In the genomic region with DNA sequence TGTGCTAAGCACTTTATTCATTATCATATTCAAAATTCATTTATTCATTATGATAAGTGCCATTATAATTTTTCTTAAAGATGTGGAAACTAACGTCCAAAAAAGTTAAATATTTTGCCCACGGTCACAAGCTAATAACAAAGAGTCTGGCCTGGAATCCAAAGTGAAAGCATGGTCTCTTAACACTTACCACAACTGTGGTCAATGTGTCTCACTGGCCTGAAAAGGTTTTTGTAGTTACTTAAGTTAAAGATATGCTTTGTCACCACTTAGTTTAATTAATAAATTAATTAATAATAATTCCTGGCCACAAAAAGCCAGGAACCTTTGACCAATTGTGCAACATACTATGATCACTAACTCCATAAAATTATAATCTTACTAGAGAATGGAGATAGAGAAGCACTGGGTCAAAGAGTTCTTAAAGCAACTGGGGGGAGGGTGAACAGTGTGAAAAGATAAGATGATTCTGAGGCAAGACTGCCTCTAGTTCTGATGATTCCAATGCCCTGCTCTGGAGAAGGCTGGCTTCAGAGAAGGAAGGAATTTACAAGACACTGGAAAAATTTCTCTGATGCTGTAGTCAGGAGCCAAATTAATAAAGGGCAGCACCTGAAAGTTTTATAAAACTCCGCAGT, we compare ENCODE assay signal across 14 cellular contexts. TPM values are rescaled to one million over a fixed set of nuclear protein-coding genes. Genes with fewer than 3 reads are reported as not detected.
DNase-seq lines count a peak whose midpoint lies in the region; ATAC-seq, FAIRE-seq and TF ChIP-seq lines count a peak whose summit lies in the region.
"Had no signal": no experiment of that assay in that cellular context is flagged by ENCODE, and none has a peak within 500 bp of the region (broad histone marks: within the 10 kb centered on the region; RNA-seq: fewer than 3 reads in every experiment).

No MANE protein-coding gene starts in this region.

- H3K27me3 ChIP-seq in heart right ventricle (no peaks in the 10 kb centered on the region), muscle layer of colon (ENCODE audit: control insufficient read depth in 1 of 2, insufficient read depth in 2 of 2, low read length in 2 of 2) (no peaks in the 10 kb centered on the region)
- H3K27me3 ChIP-seq: ovary had no signal

- H3K4me3 ChIP-seq in heart right ventricle: no peak overlapping the region
- H3K4me3 ChIP-seq in coronary artery: no peak overlapping the region
- no peak overlapping the region for H3K4me3 ChIP-seq in muscle layer of colon (ENCODE audit: low read depth in 1 of 2, low read length in 2 of 2)
- H3K4me3 ChIP-seq in urinary bladder (ENCODE audit: low read depth, low read length): no peak overlapping the region
- H3K4me3 ChIP-seq: ovary had no signal

- no peak for FAIRE-seq in urothelium cell line (lab: Jason Lieb, UNC)
- FAIRE-seq: GM12891, TTC549 had no signal

- WGBS in heart right ventricle, 2 donors: 84 to 85% methylated on average over 3 of the region's 3 CpGs
- 57% methylated on average over 3 of the region's 3 CpGs for WGBS in urinary bladder

- peak overlapping the region in 6 of 10 donors; percentile 64 to 87 (median 75) for H3K27ac ChIP-seq in heart right ventricle
- H3K27ac ChIP-seq in coronary artery: peak overlapping the region; percentile 40 to 79
- peak overlapping the region; percentile 88 for H3K27ac ChIP-seq in muscle layer of colon (ENCODE audit: low read depth, low read length)
- peak overlapping the region; percentile 63 for H3K27ac ChIP-seq in urinary bladder (ENCODE audit: low read depth)

- H3K4me1 ChIP-seq in heart right ventricle (peaks cover 22 to 100% (median 89%) of the 10 kb centered on the region in 9 donors), muscle layer of colon (ENCODE audit: insufficient read depth, low read length) (peaks cover 88% of the 10 kb centered on the region), urinary bladder (ENCODE audit: insufficient read depth) (peaks cover 9% of the 10 kb centered on the region)

- H3K9ac ChIP-seq in muscle layer of colon (ENCODE audit: low read length): no peak overlapping the region

- ATAC-seq in heart right ventricle (no peak), left ventricle myocardium superior (no peak), GM19395 (IDR thresholded peaks at IDR 0.05; ENCODE audit: unreplicated experiment) (no peak), GM21360 (IDR thresholded peaks at IDR 0.05; ENCODE audit: unreplicated experiment) (no peak)

- intact Hi-C loops in heart right ventricle (cut with DNase I): no loop called here
- intact Hi-C loops in left ventricle myocardium superior (cut with micrococcal nuclease): no loop called here

- DNase-seq in heart right ventricle: no peak
- DNase-seq in left ventricle myocardium superior: no peak
- no peak for DNase-seq in coronary artery (ENCODE audit: low spot score)
- DNase-seq in urothelium cell line (ENCODE audit: low spot score): no peak
- DNase-seq: CD4-positive, alpha-beta memory T cell; KBM-7; NCI-H1105 treated with DMSO at 0.1 percent for 48 hours had no signal

- no peaks in the 10 kb centered on the region for H3K9me3 ChIP-seq in heart right ventricle
- H3K9me3 ChIP-seq in muscle layer of colon (ENCODE audit: low read length): no peaks in the 10 kb centered on the region
- H3K9me3 ChIP-seq: ovary had no signal

- no peak for TF ChIP-seq CTCF in heart right ventricle (IDR thresholded peaks at IDR 0.05)
- TF ChIP-seq CTCF in coronary artery (IDR thresholded peaks at IDR 0.05): no peak

- H3K36me3 ChIP-seq in heart right ventricle (no peaks in the 10 kb centered on the region), muscle layer of colon (ENCODE audit: insufficient read depth, low read length) (no peaks in the 10 kb centered on the region), urinary bladder (ENCODE audit: insufficient read depth) (no peaks in the 10 kb centered on the region)
- H3K36me3 ChIP-seq: ovary had no signal

RNA-seq across cellular contexts. Expression of gene NPTN, which starts 32.7 kb away (rescaled TPM):
- total RNA-seq in heart right ventricle (100 to 1,000 TPM; 167 to 212 (median 188) TPM), left ventricle myocardium superior (203 TPM), urinary bladder (179 TPM)
- polyA plus RNA-seq in heart right ventricle (100 to 1,000 TPM in 1 of 2 donors, 10 to 100 TPM in 1; 89.9 to 121 TPM), urinary bladder (276 TPM)
